1 cellular context compared by ENCODE assay signal in genomic region chr3:138066972-138067371, GRCh38.
TF ChIP-seq lines count a peak whose summit lies in the region.

No MANE protein-coding gene starts in this region.

TF ChIP-seq in IMR-90, 13 proteins besides CTCF, POLR2A, EP300 and RAD21:
- TF ChIP-seq RCOR1 (IDR thresholded peaks at IDR 0.05; ENCODE audit: insufficient replicate concordance, low read length), result no peak
- TF ChIP-seq MXI1 (IDR thresholded peaks at IDR 0.05; ENCODE audit: borderline replicate concordance, low read depth, low read length), result no peak
- no peak for TF ChIP-seq BHLHE40 (IDR thresholded peaks at IDR 0.05; ENCODE audit: low read depth, low read length)
- TF ChIP-seq NFE2L2 (IDR thresholded peaks at IDR 0.05; ENCODE audit: low read depth, low read length), result no peak
- no peak for TF ChIP-seq CEBPB (IDR thresholded peaks at IDR 0.05; ENCODE audit: low read depth, low read length)
- no peak for TF ChIP-seq MAFK (IDR thresholded peaks at IDR 0.05; ENCODE audit: low read depth, low read length)
- TF ChIP-seq USF2 (IDR thresholded peaks at IDR 0.05; ENCODE audit: low read depth, low read length), result no peak
- no peak for TF ChIP-seq ELK1 (IDR thresholded peaks at IDR 0.05; ENCODE audit: borderline replicate concordance, low read depth, low read length)
- no peak for TF ChIP-seq FOS (IDR thresholded peaks at IDR 0.05; ENCODE audit: low read depth, low read length)
- no peak for TF ChIP-seq SMC3 (IDR thresholded peaks at IDR 0.05; ENCODE audit: low read depth, low read length)
- TF ChIP-seq MAZ (IDR thresholded peaks at IDR 0.05; ENCODE audit: borderline replicate concordance, low read depth, low read length), result no peak
